26 cellular contexts compared by ENCODE assay signal in the genomic region with DNA sequence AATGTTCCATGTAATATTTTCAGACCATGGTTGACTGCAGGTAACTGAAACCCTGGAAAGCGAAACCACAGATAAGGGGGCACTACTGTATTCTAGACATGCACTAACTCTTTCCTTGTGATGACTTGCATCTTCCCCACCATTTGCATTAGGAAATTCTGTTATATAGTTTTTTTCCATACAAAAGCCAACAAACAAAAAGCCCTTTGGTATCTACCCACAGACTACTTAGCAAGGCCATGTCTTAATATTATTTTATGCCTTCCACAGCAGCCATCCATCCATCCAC. TPM values are rescaled to one million over a fixed set of nuclear protein-coding genes. Genes with fewer than 3 reads are reported as not detected.
DNase-seq lines count a peak whose midpoint lies in the region; ATAC-seq and TF ChIP-seq lines count a peak whose summit lies in the region.
"Had no signal": no experiment of that assay in that cellular context is flagged by ENCODE, and none has a peak within 500 bp of the region (broad histone marks: within the 10 kb centered on the region; RNA-seq: fewer than 3 reads in every experiment).

No MANE protein-coding gene starts in this region.

- CTCF ChIA-PET in activated CD8-positive, alpha-beta T cell treated with anti-CD3 and anti-CD28 coated beads for 36 hours (lab: Charles Lee) = no interaction called here
- CTCF ChIA-PET in activated CD8-positive, alpha-beta T cell treated with anti-CD3 and anti-CD28 coated beads, Interleukin-2, amount 10 ng/mL, durations not matched to agents 7 days and 5 days (lab: Charles Lee) = no interaction called here
- CTCF ChIA-PET in naive thymus-derived CD4-positive, alpha-beta T cell (lab: Charles Lee) = no interaction called here

- no peaks in the 10 kb centered on the region for H3K9me3 ChIP-seq in naive thymus-derived CD4-positive, alpha-beta T cell (ENCODE audit: control insufficient read depth in 2 of 3, low read length in 3 of 3)
- H3K9me3 ChIP-seq: BLaER1, Caco-2, HAP-1, SJCRH30 had no signal

- no peak overlapping the region for H3K4me3 ChIP-seq in naive thymus-derived CD4-positive, alpha-beta T cell (ENCODE audit: low read length)
- H3K4me3 ChIP-seq: BLaER1, GM12878, GM23338, HAP-1, SJCRH30 had no signal

- no peaks in the 10 kb centered on the region for H3K9me3 Mint-ChIP-seq in activated CD8-positive, alpha-beta T cell treated with anti-CD3 and anti-CD28 coated beads for 36 hours
- no peaks in the 10 kb centered on the region for H3K9me3 Mint-ChIP-seq in activated CD8-positive, alpha-beta T cell treated with anti-CD3 and anti-CD28 coated beads, Interleukin-2, amount 10 ng/mL, durations not matched to agents 7 days and 5 days (ENCODE audit: insufficient read depth)
- no peaks in the 10 kb centered on the region for H3K9me3 Mint-ChIP-seq in activated naive CD8-positive, alpha-beta T cell treated with anti-CD3 and anti-CD28 coated beads for 36 hours
- H3K9me3 Mint-ChIP-seq in naive thymus-derived CD4-positive, alpha-beta T cell = no peaks in the 10 kb centered on the region
- H3K9me3 Mint-ChIP-seq: CD4-positive, alpha-beta T cell; GM23338 had no signal

- H3K27me3 ChIP-seq in naive thymus-derived CD4-positive, alpha-beta T cell (ENCODE audit: control insufficient read depth in 2 of 2, insufficient read depth in 2 of 2, low read length in 2 of 2) = no peaks in the 10 kb centered on the region
- H3K27me3 ChIP-seq: BLaER1, SJCRH30 had no signal

- ATAC-seq in activated CD8-positive, alpha-beta T cell treated with anti-CD3 and anti-CD28 coated beads for 36 hours = no peak
- ATAC-seq in activated CD8-positive, alpha-beta T cell treated with anti-CD3 and anti-CD28 coated beads, Interleukin-2, amount 10 ng/mL, durations not matched to agents 7 days and 5 days = no peak
- ATAC-seq in naive thymus-derived CD4-positive, alpha-beta T cell = no peak
- ATAC-seq in HG03280 (IDR thresholded peaks at IDR 0.05; ENCODE audit: unreplicated experiment) = no peak
- ATAC-seq: GM12878, GM23338 had no signal

- peaks cover 31% of the 10 kb centered on the region for H3K36me3 Mint-ChIP-seq in activated CD8-positive, alpha-beta T cell treated with anti-CD3 and anti-CD28 coated beads for 36 hours (ENCODE audit: low read depth)
- peaks cover 47% of the 10 kb centered on the region for H3K36me3 Mint-ChIP-seq in activated CD8-positive, alpha-beta T cell treated with anti-CD3 and anti-CD28 coated beads, Interleukin-2, amount 10 ng/mL, durations not matched to agents 7 days and 5 days (ENCODE audit: low read depth)
- peaks cover 38% of the 10 kb centered on the region for H3K36me3 Mint-ChIP-seq in activated naive CD8-positive, alpha-beta T cell treated with anti-CD3 and anti-CD28 coated beads for 36 hours
- H3K36me3 Mint-ChIP-seq in naive thymus-derived CD4-positive, alpha-beta T cell = peaks cover 0 to 32% (median 24%) of the 10 kb centered on the region in 5 donors

- intact Hi-C loops in activated CD8-positive, alpha-beta T cell treated with anti-CD3 and anti-CD28 coated beads for 36 hours (cut with micrococcal nuclease) = no loop called here
- intact Hi-C loops in naive thymus-derived CD4-positive, alpha-beta T cell (cut with micrococcal nuclease) = no loop called here
- intact Hi-C loops in posterior cingulate gyrus (cut with DNase I) = no loop called here

- H3K27me3 Mint-ChIP-seq in activated CD8-positive, alpha-beta T cell treated with anti-CD3 and anti-CD28 coated beads for 36 hours = no peaks in the 10 kb centered on the region
- H3K27me3 Mint-ChIP-seq in activated CD8-positive, alpha-beta T cell treated with anti-CD3 and anti-CD28 coated beads, Interleukin-2, amount 10 ng/mL, durations not matched to agents 7 days and 5 days (ENCODE audit: low read depth) = no peaks in the 10 kb centered on the region
- H3K27me3 Mint-ChIP-seq in activated naive CD8-positive, alpha-beta T cell treated with anti-CD3 and anti-CD28 coated beads for 36 hours = no peaks in the 10 kb centered on the region
- no peaks in the 10 kb centered on the region for H3K27me3 Mint-ChIP-seq in naive thymus-derived CD4-positive, alpha-beta T cell
- H3K27me3 Mint-ChIP-seq: CD4-positive, alpha-beta T cell had no signal

- no peaks in the 10 kb centered on the region for H3K4me1 ChIP-seq in naive thymus-derived CD4-positive, alpha-beta T cell (ENCODE audit: control insufficient read depth in 2 of 2, insufficient read depth in 2 of 2, low read length in 2 of 2)
- H3K4me1 ChIP-seq: BLaER1, Caco-2, HAP-1, SJCRH30 had no signal

- peaks cover 0 to 42% (median 5%) of the 10 kb centered on the region in 3 experiments for H3K36me3 ChIP-seq in naive thymus-derived CD4-positive, alpha-beta T cell (ENCODE audit: control insufficient read depth in 2 of 3, insufficient read depth in 3 of 3, low read length in 3 of 3)

- peak overlapping the region; percentile 40 for H3K27ac Mint-ChIP-seq in activated CD8-positive, alpha-beta T cell treated with anti-CD3 and anti-CD28 coated beads for 36 hours
- no peak overlapping the region for H3K27ac Mint-ChIP-seq in activated CD8-positive, alpha-beta T cell treated with anti-CD3 and anti-CD28 coated beads, Interleukin-2, amount 10 ng/mL, durations not matched to agents 7 days and 5 days
- H3K27ac Mint-ChIP-seq in activated naive CD8-positive, alpha-beta T cell treated with anti-CD3 and anti-CD28 coated beads for 36 hours = peak overlapping the region; percentile 30
- peak overlapping the region in 7 of 9 donors; percentile 6 to 63 (median 36) for H3K27ac Mint-ChIP-seq in naive thymus-derived CD4-positive, alpha-beta T cell
- H3K27ac Mint-ChIP-seq: CD4-positive, alpha-beta T cell; GM23338 had no signal

- no peak for DNase-seq in activated CD8-positive, alpha-beta T cell treated with anti-CD3 and anti-CD28 coated beads for 36 hours
- DNase-seq in activated CD8-positive, alpha-beta T cell treated with anti-CD3 and anti-CD28 coated beads, Interleukin-2, amount 10 ng/mL, durations not matched to agents 7 days and 5 days = no peak
- DNase-seq in OCI-M1 (lab: John Stamatoyannopoulos, UW) (peak; percentile 62), NCI-H2171 treated with DMSO at 0.1 percent for 48 hours (lab: John Stamatoyannopoulos, UW) (no peak), posterior cingulate gyrus (no peak)
- DNase-seq in activated naive CD8-positive, alpha-beta T cell treated with anti-CD3 and anti-CD28 coated beads for 36 hours = no peak
- no peak for DNase-seq in naive thymus-derived CD4-positive, alpha-beta T cell
- DNase-seq: ACHN; Caco-2; CD4-positive, alpha-beta T cell; DND-41; NCI-H1105; NCI-H146; NCI-H2029; NCI-H345; NCI-H524; NCI-H774; NK-92 treated with Interleukin-12 subunit alpha and Interleukin-12 subunit beta, amount 100 ng/mL, for 24 hours; SJCRH30 had no signal

- H3K4me3 Mint-ChIP-seq in activated CD8-positive, alpha-beta T cell treated with anti-CD3 and anti-CD28 coated beads for 36 hours = no peak overlapping the region
- H3K4me3 Mint-ChIP-seq in activated CD8-positive, alpha-beta T cell treated with anti-CD3 and anti-CD28 coated beads, Interleukin-2, amount 10 ng/mL, durations not matched to agents 7 days and 5 days = no peak overlapping the region
- H3K4me3 Mint-ChIP-seq in activated naive CD8-positive, alpha-beta T cell treated with anti-CD3 and anti-CD28 coated beads for 36 hours = no peak overlapping the region
- H3K4me3 Mint-ChIP-seq in naive thymus-derived CD4-positive, alpha-beta T cell = no peak overlapping the region
- H3K4me3 Mint-ChIP-seq: CD4-positive, alpha-beta T cell; GM23338 had no signal

- POLR2A ChIA-PET in activated CD8-positive, alpha-beta T cell treated with anti-CD3 and anti-CD28 coated beads for 36 hours (lab: Charles Lee) = interaction anchor here (0.6 kb wide), 1 partner anchor 74 kb away, joined by 3 read pairs; no protein-coding TSS in a partner anchor
- POLR2A ChIA-PET in activated CD8-positive, alpha-beta T cell treated with anti-CD3 and anti-CD28 coated beads, Interleukin-2, amount 10 ng/mL, durations not matched to agents 7 days and 5 days (lab: Charles Lee) = no interaction called here
- POLR2A ChIA-PET in naive thymus-derived CD4-positive, alpha-beta T cell (lab: Charles Lee) = no interaction called here

- H3K4me1 Mint-ChIP-seq in activated CD8-positive, alpha-beta T cell treated with anti-CD3 and anti-CD28 coated beads for 36 hours (ENCODE audit: low read depth) = peaks cover 28% of the 10 kb centered on the region
- no peaks in the 10 kb centered on the region for H3K4me1 Mint-ChIP-seq in activated CD8-positive, alpha-beta T cell treated with anti-CD3 and anti-CD28 coated beads, Interleukin-2, amount 10 ng/mL, durations not matched to agents 7 days and 5 days (ENCODE audit: low read depth)
- peaks cover 11% of the 10 kb centered on the region for H3K4me1 Mint-ChIP-seq in activated naive CD8-positive, alpha-beta T cell treated with anti-CD3 and anti-CD28 coated beads for 36 hours
- H3K4me1 Mint-ChIP-seq in naive thymus-derived CD4-positive, alpha-beta T cell = peaks cover 0 to 4% (median 0%) of the 10 kb centered on the region in 7 donors
- H3K4me1 Mint-ChIP-seq: GM23338 had no signal

- TF ChIP-seq CTCF in activated CD8-positive, alpha-beta T cell treated with anti-CD3 and anti-CD28 coated beads for 36 hours (IDR thresholded peaks at IDR 0.05) = no peak

- no peak overlapping the region for H3K27ac ChIP-seq in naive thymus-derived CD4-positive, alpha-beta T cell (ENCODE audit: low read depth, low read length)
- H3K27ac ChIP-seq: 22Rv1, BLaER1, KMS-11, SJCRH30 had no signal

RNA-seq across cellular contexts. Expression of gene OCIAD1, which starts 23.5 kb away (rescaled TPM):
- total RNA-seq in activated CD8-positive, alpha-beta T cell treated with anti-CD3 and anti-CD28 coated beads for 36 hours = 100 to 1,000 TPM; 103 to 106 TPM
- 10 to 100 TPM; 92.4 to 93.7 TPM for total RNA-seq in activated CD8-positive, alpha-beta T cell treated with anti-CD3 and anti-CD28 coated beads, Interleukin-2, amount 10 ng/mL, durations not matched to agents 7 days and 5 days
- total RNA-seq in activated naive CD8-positive, alpha-beta T cell treated with anti-CD3 and anti-CD28 coated beads for 36 hours = 100 to 1,000 TPM; 116 to 122 TPM
- 100 to 1,000 TPM in 3 of 5 experiments, 10 to 100 TPM in 2; 85.6 to 128 (median 102) TPM for total RNA-seq in naive thymus-derived CD4-positive, alpha-beta T cell
- polyA plus RNA-seq in naive thymus-derived CD4-positive, alpha-beta T cell = 100 to 1,000 TPM; 205 to 248 TPM

RNA-seq across cellular contexts. Expression of gene OCIAD2, which starts 52.2 kb away (rescaled TPM):
- 10 to 100 TPM; 65.1 to 82.7 TPM for total RNA-seq in activated CD8-positive, alpha-beta T cell treated with anti-CD3 and anti-CD28 coated beads for 36 hours
- total RNA-seq in activated CD8-positive, alpha-beta T cell treated with anti-CD3 and anti-CD28 coated beads, Interleukin-2, amount 10 ng/mL, durations not matched to agents 7 days and 5 days = 10 to 100 TPM; 77.3 to 92.7 TPM
- total RNA-seq in activated naive CD8-positive, alpha-beta T cell treated with anti-CD3 and anti-CD28 coated beads for 36 hours = 10 to 100 TPM; 80.2 to 90.4 TPM
- 100 to 1,000 TPM in 2 of 5 experiments, 10 to 100 TPM in 3; 42.0 to 142 (median 97.5) TPM for total RNA-seq in naive thymus-derived CD4-positive, alpha-beta T cell
- 100 to 1,000 TPM; 299 to 398 TPM for polyA plus RNA-seq in naive thymus-derived CD4-positive, alpha-beta T cell
